Comparison of ENCODE assay signal across 1 cellular context in the genomic region with DNA sequence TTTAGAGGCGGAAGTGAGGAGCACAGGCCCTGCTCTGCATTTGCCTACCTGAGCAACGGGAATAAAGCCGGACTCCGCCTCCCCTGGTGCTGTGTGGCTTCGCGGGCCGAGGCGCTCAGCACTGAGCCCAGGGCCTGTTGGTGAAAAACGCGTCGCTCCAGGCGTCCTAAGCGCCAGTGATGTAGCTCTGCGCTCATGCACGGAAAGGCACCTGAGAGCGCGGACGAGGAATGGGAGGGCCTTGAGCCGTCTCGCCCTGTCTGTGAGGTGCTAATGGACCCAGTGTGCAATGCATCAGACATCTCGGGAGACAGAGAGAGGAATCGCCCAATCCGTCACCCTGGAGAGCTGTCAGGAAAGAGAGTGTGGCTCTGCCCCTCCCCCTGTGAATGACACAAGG.
TF ChIP-seq lines count a peak whose summit lies in the region.

No MANE protein-coding gene starts in this region.

TF ChIP-seq in GM23338, 12 proteins besides CTCF, POLR2A, EP300 and RAD21 (continued from another document):
- TF ChIP-seq, protein P1, sequence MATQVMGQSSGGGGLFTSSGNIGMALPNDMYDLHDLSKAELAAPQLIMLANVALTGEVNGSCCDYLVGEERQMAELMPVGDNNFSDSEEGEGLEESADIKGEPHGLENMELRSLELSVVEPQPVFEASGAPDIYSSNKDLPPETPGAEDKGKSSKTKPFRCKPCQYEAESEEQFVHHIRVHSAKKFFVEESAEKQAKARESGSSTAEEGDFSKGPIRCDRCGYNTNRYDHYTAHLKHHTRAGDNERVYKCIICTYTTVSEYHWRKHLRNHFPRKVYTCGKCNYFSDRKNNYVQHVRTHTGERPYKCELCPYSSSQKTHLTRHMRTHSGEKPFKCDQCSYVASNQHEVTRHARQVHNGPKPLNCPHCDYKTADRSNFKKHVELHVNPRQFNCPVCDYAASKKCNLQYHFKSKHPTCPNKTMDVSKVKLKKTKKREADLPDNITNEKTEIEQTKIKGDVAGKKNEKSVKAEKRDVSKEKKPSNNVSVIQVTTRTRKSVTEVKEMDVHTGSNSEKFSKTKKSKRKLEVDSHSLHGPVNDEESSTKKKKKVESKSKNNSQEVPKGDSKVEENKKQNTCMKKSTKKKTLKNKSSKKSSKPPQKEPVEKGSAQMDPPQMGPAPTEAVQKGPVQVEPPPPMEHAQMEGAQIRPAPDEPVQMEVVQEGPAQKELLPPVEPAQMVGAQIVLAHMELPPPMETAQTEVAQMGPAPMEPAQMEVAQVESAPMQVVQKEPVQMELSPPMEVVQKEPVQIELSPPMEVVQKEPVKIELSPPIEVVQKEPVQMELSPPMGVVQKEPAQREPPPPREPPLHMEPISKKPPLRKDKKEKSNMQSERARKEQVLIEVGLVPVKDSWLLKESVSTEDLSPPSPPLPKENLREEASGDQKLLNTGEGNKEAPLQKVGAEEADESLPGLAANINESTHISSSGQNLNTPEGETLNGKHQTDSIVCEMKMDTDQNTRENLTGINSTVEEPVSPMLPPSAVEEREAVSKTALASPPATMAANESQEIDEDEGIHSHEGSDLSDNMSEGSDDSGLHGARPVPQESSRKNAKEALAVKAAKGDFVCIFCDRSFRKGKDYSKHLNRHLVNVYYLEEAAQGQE (IDR thresholded peaks at IDR 0.05; ENCODE audit: unreplicated experiment) = no peak
- no peak for TF ChIP-seq JUNB (IDR thresholded peaks at IDR 0.05; ENCODE audit: unreplicated experiment)
- TF ChIP-seq, protein P2, sequence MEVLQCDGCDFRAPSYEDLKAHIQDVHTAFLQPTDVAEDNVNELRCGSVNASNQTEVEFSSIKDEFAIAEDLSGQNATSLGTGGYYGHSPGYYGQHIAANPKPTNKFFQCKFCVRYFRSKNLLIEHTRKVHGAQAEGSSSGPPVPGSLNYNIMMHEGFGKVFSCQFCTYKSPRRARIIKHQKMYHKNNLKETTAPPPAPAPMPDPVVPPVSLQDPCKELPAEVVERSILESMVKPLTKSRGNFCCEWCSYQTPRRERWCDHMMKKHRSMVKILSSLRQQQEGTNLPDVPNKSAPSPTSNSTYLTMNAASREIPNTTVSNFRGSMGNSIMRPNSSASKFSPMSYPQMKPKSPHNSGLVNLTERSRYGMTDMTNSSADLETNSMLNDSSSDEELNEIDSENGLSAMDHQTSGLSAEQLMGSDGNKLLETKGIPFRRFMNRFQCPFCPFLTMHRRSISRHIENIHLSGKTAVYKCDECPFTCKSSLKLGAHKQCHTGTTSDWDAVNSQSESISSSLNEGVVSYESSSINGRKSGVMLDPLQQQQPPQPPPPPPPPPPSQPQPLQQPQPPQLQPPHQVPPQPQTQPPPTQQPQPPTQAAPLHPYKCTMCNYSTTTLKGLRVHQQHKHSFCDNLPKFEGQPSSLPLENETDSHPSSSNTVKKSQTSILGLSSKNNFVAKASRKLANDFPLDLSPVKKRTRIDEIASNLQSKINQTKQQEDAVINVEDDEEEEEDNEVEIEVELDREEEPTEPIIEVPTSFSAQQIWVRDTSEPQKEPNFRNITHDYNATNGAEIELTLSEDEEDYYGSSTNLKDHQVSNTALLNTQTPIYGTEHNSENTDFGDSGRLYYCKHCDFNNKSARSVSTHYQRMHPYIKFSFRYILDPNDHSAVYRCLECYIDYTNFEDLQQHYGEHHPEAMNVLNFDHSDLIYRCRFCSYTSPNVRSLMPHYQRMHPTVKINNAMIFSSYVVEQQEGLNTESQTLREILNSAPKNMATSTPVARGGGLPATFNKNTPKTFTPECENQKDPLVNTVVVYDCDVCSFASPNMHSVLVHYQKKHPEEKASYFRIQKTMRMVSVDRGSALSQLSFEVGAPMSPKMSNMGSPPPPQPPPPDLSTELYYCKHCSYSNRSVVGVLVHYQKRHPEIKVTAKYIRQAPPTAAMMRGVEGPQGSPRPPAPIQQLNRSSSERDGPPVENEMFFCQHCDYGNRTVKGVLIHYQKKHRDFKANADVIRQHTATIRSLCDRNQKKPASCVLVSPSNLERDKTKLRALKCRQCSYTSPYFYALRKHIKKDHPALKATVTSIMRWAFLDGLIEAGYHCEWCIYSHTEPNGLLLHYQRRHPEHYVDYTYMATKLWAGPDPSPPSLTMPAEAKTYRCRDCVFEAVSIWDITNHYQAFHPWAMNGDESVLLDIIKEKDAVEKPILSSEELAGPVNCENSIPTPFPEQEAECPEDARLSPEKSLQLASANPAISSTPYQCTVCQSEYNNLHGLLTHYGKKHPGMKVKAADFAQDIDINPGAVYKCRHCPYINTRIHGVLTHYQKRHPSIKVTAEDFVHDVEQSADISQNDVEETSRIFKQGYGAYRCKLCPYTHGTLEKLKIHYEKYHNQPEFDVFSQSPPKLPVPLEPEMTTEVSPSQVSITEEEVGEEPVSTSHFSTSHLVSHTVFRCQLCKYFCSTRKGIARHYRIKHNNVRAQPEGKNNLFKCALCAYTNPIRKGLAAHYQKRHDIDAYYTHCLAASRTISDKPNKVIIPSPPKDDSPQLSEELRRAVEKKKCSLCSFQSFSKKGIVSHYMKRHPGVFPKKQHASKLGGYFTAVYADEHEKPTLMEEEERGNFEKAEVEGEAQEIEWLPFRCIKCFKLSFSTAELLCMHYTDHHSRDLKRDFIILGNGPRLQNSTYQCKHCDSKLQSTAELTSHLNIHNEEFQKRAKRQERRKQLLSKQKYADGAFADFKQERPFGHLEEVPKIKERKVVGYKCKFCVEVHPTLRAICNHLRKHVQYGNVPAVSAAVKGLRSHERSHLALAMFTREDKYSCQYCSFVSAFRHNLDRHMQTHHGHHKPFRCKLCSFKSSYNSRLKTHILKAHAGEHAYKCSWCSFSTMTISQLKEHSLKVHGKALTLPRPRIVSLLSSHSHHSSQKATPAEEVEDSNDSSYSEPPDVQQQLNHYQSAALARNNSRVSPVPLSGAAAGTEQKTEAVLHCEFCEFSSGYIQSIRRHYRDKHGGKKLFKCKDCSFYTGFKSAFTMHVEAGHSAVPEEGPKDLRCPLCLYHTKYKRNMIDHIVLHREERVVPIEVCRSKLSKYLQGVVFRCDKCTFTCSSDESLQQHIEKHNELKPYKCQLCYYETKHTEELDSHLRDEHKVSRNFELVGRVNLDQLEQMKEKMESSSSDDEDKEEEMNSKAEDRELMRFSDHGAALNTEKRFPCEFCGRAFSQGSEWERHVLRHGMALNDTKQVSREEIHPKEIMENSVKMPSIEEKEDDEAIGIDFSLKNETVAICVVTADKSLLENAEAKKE (CRISPR knock-in tag; IDR thresholded peaks at IDR 0.05) = no peak
- no peak for TF ChIP-seq ZNF114 (CRISPR knock-in tag; IDR thresholded peaks at IDR 0.05)
- TF ChIP-seq ZNF331 (CRISPR knock-in tag; IDR thresholded peaks at IDR 0.05; ENCODE audit: low read depth) = no peak
- no peak for TF ChIP-seq STAT1 (IDR thresholded peaks at IDR 0.05; ENCODE audit: unreplicated experiment)
- TF ChIP-seq EZH2phosphoT487 (IDR thresholded peaks at IDR 0.05; ENCODE audit: unreplicated experiment) = no peak
- TF ChIP-seq, protein P3, sequence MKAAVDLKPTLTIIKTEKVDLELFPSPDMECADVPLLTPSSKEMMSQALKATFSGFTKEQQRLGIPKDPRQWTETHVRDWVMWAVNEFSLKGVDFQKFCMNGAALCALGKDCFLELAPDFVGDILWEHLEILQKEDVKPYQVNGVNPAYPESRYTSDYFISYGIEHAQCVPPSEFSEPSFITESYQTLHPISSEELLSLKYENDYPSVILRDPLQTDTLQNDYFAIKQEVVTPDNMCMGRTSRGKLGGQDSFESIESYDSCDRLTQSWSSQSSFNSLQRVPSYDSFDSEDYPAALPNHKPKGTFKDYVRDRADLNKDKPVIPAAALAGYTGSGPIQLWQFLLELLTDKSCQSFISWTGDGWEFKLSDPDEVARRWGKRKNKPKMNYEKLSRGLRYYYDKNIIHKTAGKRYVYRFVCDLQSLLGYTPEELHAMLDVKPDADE (IDR thresholded peaks at IDR 0.05) = no peak
